ENCODE assay signal across 18 cellular contexts in genomic region chr5:79628276-79628675, GRCh38.
"Had no signal": no experiment of that assay in that cellular context is flagged by ENCODE, and none has a peak within 500 bp of the region (broad histone marks: within the 10 kb centered on the region; RNA-seq: fewer than 3 reads in every experiment).

No MANE protein-coding gene starts in this region.

- H3K27ac Mint-ChIP-seq: type B pancreatic cell had no signal

- H3K4me3 ChIP-seq: hepatocyte, pancreas, right lobe of liver, SK-N-MC, testis had no signal

- ATAC-seq: activated CD4-positive, CD25-positive, alpha-beta regulatory T cell treated with anti-CD3 and anti-CD28 coated beads, Interleukin-2, amount 50 U/mL, for 24 hours; naive thymus-derived CD4-positive, alpha-beta T cell; pancreas; right lobe of liver had no signal

- H3K4me2 ChIP-seq: hepatocyte had no signal

- H3K27me3 ChIP-seq: hepatocyte, pancreas, right lobe of liver, testis had no signal

- H3K4me1 ChIP-seq: pancreas, right lobe of liver, testis had no signal

- H2AFZ ChIP-seq: hepatocyte had no signal

- H3K4me3 Mint-ChIP-seq: naive thymus-derived CD4-positive, alpha-beta T cell; type B pancreatic cell had no signal

- H3K27me3 Mint-ChIP-seq: naive thymus-derived CD4-positive, alpha-beta T cell; type B pancreatic cell had no signal

- H3K9me3 ChIP-seq: pancreas, right lobe of liver, testis had no signal

- H3K27ac ChIP-seq: hepatocyte, pancreas, right lobe of liver, SK-N-MC, testis had no signal

- FAIRE-seq: bronchial epithelial cell, islet of Langerhans, pancreas, small intestine had no signal

- DNase-seq: activated CD4-positive, alpha-beta T cell treated with anti-CD3 and anti-CD28 coated beads, Interleukin-2, amount 50 U/mL, for 4 hours; activated gamma-delta T cell; dermis blood vessel endothelial cell; left cardiac atrium; mesendoderm; naive thymus-derived CD4-positive, alpha-beta T cell; pancreas; right lobe of liver; small intestine; stimulated activated CD4-positive, alpha-beta T cell treated with anti-CD3 and anti-CD28 coated beads, Interleukin-15, amount 100 ng/mL, for 24 hours; stimulated activated CD4-positive, alpha-beta T cell treated with anti-CD3 and anti-CD28 coated beads, Interleukin-4, amount 100 ng/mL, for 1 hour; testis had no signal
